ENCODE assay signal across 9 cellular contexts in the genomic region with DNA sequence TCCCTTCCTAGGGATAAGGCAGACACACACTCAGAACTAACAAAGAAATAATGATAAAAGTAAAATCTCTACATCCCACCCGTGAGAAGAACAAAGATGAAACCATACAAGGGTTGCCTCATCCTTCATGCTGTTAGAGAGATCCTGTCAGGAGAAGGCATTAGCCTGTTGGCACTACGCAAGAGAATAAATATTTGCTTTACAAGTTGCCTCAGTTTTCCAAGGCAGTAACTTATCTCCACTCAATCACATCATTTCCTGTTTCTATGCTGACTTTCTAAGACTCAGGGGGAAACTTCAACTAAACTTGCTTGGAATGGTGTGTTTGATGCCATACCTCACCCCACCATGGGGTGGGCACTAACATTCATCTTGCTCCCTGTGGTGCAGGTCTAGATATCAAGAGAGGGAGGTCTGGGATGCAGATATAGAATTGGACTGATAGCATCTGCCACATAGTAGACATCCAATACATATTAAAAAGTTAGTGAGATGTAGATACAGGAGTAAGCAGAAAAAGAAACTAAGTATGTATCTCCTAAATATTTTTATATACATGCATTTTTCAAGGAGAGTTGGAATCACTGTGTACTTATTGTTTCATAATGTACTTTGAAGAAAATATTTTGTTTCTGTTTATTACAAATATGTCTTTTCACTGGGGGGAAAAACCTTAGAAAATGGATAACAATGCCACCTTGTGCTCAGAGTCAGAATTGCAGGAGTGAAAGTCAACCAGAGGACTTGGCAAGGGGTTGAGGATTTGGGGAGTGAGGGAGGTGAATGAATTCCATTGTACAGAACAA. TPM values are rescaled to one million over a fixed set of nuclear protein-coding genes. Genes with fewer than 3 reads are reported as not detected.
A peak's percentile ranks its signal among the peaks of the same experiment; 100 is the strongest.
DNase-seq lines count a peak whose midpoint lies in the region; TF ChIP-seq lines count a peak whose summit lies in the region.
"Had no signal": no experiment of that assay in that cellular context is flagged by ENCODE, and none has a peak within 500 bp of the region (broad histone marks: within the 10 kb centered on the region; RNA-seq: fewer than 3 reads in every experiment).

No MANE protein-coding gene starts in this region.

- H3K4me3 ChIP-seq in MM.1S (ENCODE audit: low read length): no peak overlapping the region
- H3K4me3 ChIP-seq in WI38 (ENCODE audit: low read depth, low read length): no peak overlapping the region
- H3K4me3 ChIP-seq: SJSA1 had no signal

- TF ChIP-seq CTCF in CD14-positive monocyte (IDR thresholded peaks at IDR 0.05) (peak; percentile 66), GM12874 (IDR thresholded peaks at IDR 0.05; ENCODE audit: insufficient read depth, low read depth, low read length) (peak; percentile 37; the same call in 1 of the 2 replicates), MM.1S (IDR thresholded peaks at IDR 0.05; ENCODE audit: low read length) (peak; percentile 70), WI38 (IDR thresholded peaks at IDR 0.05; ENCODE audit: low read depth, low read length) (peak; percentile 68), type B pancreatic cell (conservative IDR thresholded peaks at IDR 0.05) (peak; percentile 78)

- H3K27ac ChIP-seq in MM.1S (ENCODE audit: low read length): no peak overlapping the region
- H3K27ac ChIP-seq: SJSA1 had no signal

- CTCF ChIA-PET in activated CD4-positive, alpha-beta memory T cell treated with anti-CD3 and anti-CD28 coated beads, Interleukin-2, amount 10 ng/mL, durations not matched to agents 7 days and 5 days (lab: Charles Lee): no interaction called here

- DNase-seq in CD14-positive monocyte (ENCODE audit: low spot score) (no peak), MM.1S (peak; percentile 48), hippocampal formation (lab: John Stamatoyannopoulos, UW) (peak; percentile 7 to 34), type B pancreatic cell (ENCODE audit: extremely low spot score, unreplicated experiment) (no peak), epidermal melanocyte (ENCODE audit: insufficient read length, low spot score) (no peak)
- DNase-seq in activated CD4-positive, alpha-beta memory T cell treated with anti-CD3 and anti-CD28 coated beads, Interleukin-2, amount 10 ng/mL, durations not matched to agents 7 days and 5 days: no peak

- no peak overlapping the region for H2AFZ ChIP-seq in MM.1S (ENCODE audit: low read length)

- H3K79me2 ChIP-seq in MM.1S (ENCODE audit: low read length): no peaks in the 10 kb centered on the region

- no peak overlapping the region for H3K4me2 ChIP-seq in MM.1S (ENCODE audit: low read depth, low read length)

- peaks cover 0 to 6% (median 4%) of the 10 kb centered on the region in 3 donors for H3K27me3 Mint-ChIP-seq in CD14-positive monocyte (ENCODE audit: low read depth in 3 of 3)
- no peaks in the 10 kb centered on the region for H3K27me3 Mint-ChIP-seq in type B pancreatic cell
- no peaks in the 10 kb centered on the region for H3K27me3 Mint-ChIP-seq in activated CD4-positive, alpha-beta memory T cell treated with anti-CD3 and anti-CD28 coated beads, Interleukin-2, amount 10 ng/mL, durations not matched to agents 7 days and 5 days

- H3K36me3 ChIP-seq in MM.1S (replicated peaks; ENCODE audit: insufficient read depth, low read length): no peaks in the 10 kb centered on the region
- H3K36me3 ChIP-seq: SJSA1 had no signal

- no peaks in the 10 kb centered on the region for H3K27me3 ChIP-seq in MM.1S (replicated peaks; ENCODE audit: insufficient read depth, low read length)
- H3K27me3 ChIP-seq: SJSA1 had no signal

- no peaks in the 10 kb centered on the region for H3F3A ChIP-seq in MM.1S (ENCODE audit: insufficient read depth, low read length)

- peaks cover 8% of the 10 kb centered on the region for H3K4me1 ChIP-seq in MM.1S (ENCODE audit: low read length)
- H3K4me1 ChIP-seq: SJSA1 had no signal

- no peaks in the 10 kb centered on the region for H3K9me3 ChIP-seq in MM.1S (replicated peaks; ENCODE audit: insufficient read depth, low read length)
- H3K9me3 ChIP-seq: SJSA1 had no signal

- intact Hi-C loops in CD14-positive monocyte (cut with micrococcal nuclease): loop anchor here in 1 of 2 donors (5.0 kb wide), 1 partner anchor 205 kb away; no protein-coding TSS in a partner anchor

- H4K20me1 ChIP-seq in MM.1S (ENCODE audit: insufficient read depth, low read length): no peaks in the 10 kb centered on the region

- peaks cover 11% of the 10 kb centered on the region for H3K4me1 Mint-ChIP-seq in CD14-positive monocyte
- H3K4me1 Mint-ChIP-seq in type B pancreatic cell (ENCODE audit: unreplicated experiment): peaks cover 18% of the 10 kb centered on the region
- H3K4me1 Mint-ChIP-seq in activated CD4-positive, alpha-beta memory T cell treated with anti-CD3 and anti-CD28 coated beads, Interleukin-2, amount 10 ng/mL, durations not matched to agents 7 days and 5 days: no peaks in the 10 kb centered on the region

- H3K9me2 ChIP-seq in MM.1S (replicated peaks; ENCODE audit: insufficient read depth, low read length): no peaks in the 10 kb centered on the region

- peaks cover 0 to 2% (median 0%) of the 10 kb centered on the region in 7 donors for H3K9me3 Mint-ChIP-seq in CD14-positive monocyte
- H3K9me3 Mint-ChIP-seq in type B pancreatic cell: no peaks in the 10 kb centered on the region
- no peaks in the 10 kb centered on the region for H3K9me3 Mint-ChIP-seq in activated CD4-positive, alpha-beta memory T cell treated with anti-CD3 and anti-CD28 coated beads, Interleukin-2, amount 10 ng/mL, durations not matched to agents 7 days and 5 days

- POLR2A ChIA-PET in activated CD4-positive, alpha-beta memory T cell treated with anti-CD3 and anti-CD28 coated beads, Interleukin-2, amount 10 ng/mL, durations not matched to agents 7 days and 5 days (lab: Charles Lee): no interaction called here

- H3K27ac Mint-ChIP-seq in CD14-positive monocyte: no peak overlapping the region
- H3K27ac Mint-ChIP-seq in type B pancreatic cell: no peak overlapping the region
- no peak overlapping the region for H3K27ac Mint-ChIP-seq in activated CD4-positive, alpha-beta memory T cell treated with anti-CD3 and anti-CD28 coated beads, Interleukin-2, amount 10 ng/mL, durations not matched to agents 7 days and 5 days

- H3K9ac ChIP-seq in MM.1S (ENCODE audit: low read length): no peak overlapping the region

- no peaks in the 10 kb centered on the region for H3K36me3 Mint-ChIP-seq in CD14-positive monocyte
- no peaks in the 10 kb centered on the region for H3K36me3 Mint-ChIP-seq in type B pancreatic cell
- H3K36me3 Mint-ChIP-seq in activated CD4-positive, alpha-beta memory T cell treated with anti-CD3 and anti-CD28 coated beads, Interleukin-2, amount 10 ng/mL, durations not matched to agents 7 days and 5 days (ENCODE audit: low read depth): no peaks in the 10 kb centered on the region

- peak overlapping the region in 1 of 2 donors; percentile 67 for H3K4me3 Mint-ChIP-seq in CD14-positive monocyte
- no peak overlapping the region for H3K4me3 Mint-ChIP-seq in type B pancreatic cell
- H3K4me3 Mint-ChIP-seq in activated CD4-positive, alpha-beta memory T cell treated with anti-CD3 and anti-CD28 coated beads, Interleukin-2, amount 10 ng/mL, durations not matched to agents 7 days and 5 days: no peak overlapping the region

RNA-seq across cellular contexts. Expression of gene BEX4, which starts 57.2 kb away (rescaled TPM):
- polyA plus RNA-seq in CD14-positive monocyte: 10 to 100 TPM; 28.6 to 33.5 TPM
- total RNA-seq in type B pancreatic cell (ENCODE audit: low replicate concordance): 57.0 and 80.1 TPM in 2 replicates
- 10 to 100 TPM; 10.5 to 12.2 TPM for total RNA-seq in activated CD4-positive, alpha-beta memory T cell treated with anti-CD3 and anti-CD28 coated beads, Interleukin-2, amount 10 ng/mL, durations not matched to agents 7 days and 5 days

Comparison
In these comparisons a context has a peak if more than half of its experiments do, and no peak if none do; other contexts are left out.
1. DNase-seq: peak in MM.1S (single experiment) and hippocampal formation (2 of 2); none in CD14-positive monocyte (single experiment), type B pancreatic cell (single experiment), epidermal melanocyte (single experiment) and activated CD4-positive, alpha-beta memory T cell treated with anti-CD3 and anti-CD28 coated beads, Interleukin-2, amount 10 ng/mL, durations not matched to agents 7 days and 5 days (single experiment).
2. Peak in every context shown above with its lines, with median percentiles within 50 percentile points of each other: CTCF ChIP-seq.